Comparison of ENCODE assay signal across 22 cellular contexts in genomic region chr3:89116486-89116885, GRCh38. TPM values are rescaled to one million over a fixed set of nuclear protein-coding genes. Genes with fewer than 3 reads are reported as not detected.
"Had no signal": no experiment of that assay in that cellular context is flagged by ENCODE, and none has a peak within 500 bp of the region (broad histone marks: within the 10 kb centered on the region; RNA-seq: fewer than 3 reads in every experiment).

No MANE protein-coding gene starts in this region.

- H2AFZ ChIP-seq: parathyroid adenoma had no signal

- H3K79me2 ChIP-seq: parathyroid adenoma had no signal

- H3K4me3 ChIP-seq: heart left ventricle, lung, right lobe of liver, skin epidermis, suprapubic skin, transverse colon had no signal

- H3K9ac ChIP-seq: parathyroid adenoma had no signal

- H3K27ac ChIP-seq: brain microvascular endothelial cell, parathyroid adenoma, right lobe of liver, skin epidermis, suprapubic skin, transverse colon had no signal

- H3K27me3 ChIP-seq: brain microvascular endothelial cell, heart left ventricle, suprapubic skin had no signal

- H3K36me3 ChIP-seq: brain microvascular endothelial cell, heart left ventricle, right lobe of liver, suprapubic skin, transverse colon had no signal

- H3K9me3 ChIP-seq: heart left ventricle, right lobe of liver, suprapubic skin, transverse colon had no signal

- DNase-seq: activated naive CD4-positive, alpha-beta T cell treated with anti-CD3 and anti-CD28 coated beads for 36 hours; activated naive CD8-positive, alpha-beta T cell treated with anti-CD3 and anti-CD28 coated beads, Interleukin-2, amount 10 ng/mL, durations not matched to agents 7 days and 5 days; activated T-cell treated with anti-CD3 and anti-CD28 coated beads, Interleukin-2, amount 50 U/mL, for 1 hour; amygdala; brain microvascular endothelial cell; central memory CD4-positive, alpha-beta T cell; effector memory CD4-positive, alpha-beta T cell; heart left ventricle; islet precursor cell; left colon; naive B cell; nucleus accumbens; right lobe of liver; stimulated activated CD4-positive, alpha-beta T cell treated with anti-CD3 and anti-CD28 coated beads, Interleukin-2, amount 100 ng/mL, for 24 hours; stimulated activated naive CD8-positive, alpha-beta T cell treated with anti-CD3 and anti-CD28 coated beads, Interleukin-15, amount 100 ng/mL, for 72 hours; T-helper 1 cell; transverse colon had no signal

- H3K4me1 ChIP-seq: parathyroid adenoma, right lobe of liver, transverse colon had no signal

RNA-seq across cellular contexts. Expression of gene EPHA3, which starts 9.1 kb away (rescaled TPM):
- total RNA-seq: activated naive CD4-positive, alpha-beta T cell treated with anti-CD3 and anti-CD28 coated beads for 36 hours; activated naive CD8-positive, alpha-beta T cell treated with anti-CD3 and anti-CD28 coated beads, Interleukin-2, amount 10 ng/mL, durations not matched to agents 7 days and 5 days; dermis microvascular lymphatic vessel endothelial cell had no signal
